1 cellular context compared by ENCODE assay signal in the genomic region with DNA sequence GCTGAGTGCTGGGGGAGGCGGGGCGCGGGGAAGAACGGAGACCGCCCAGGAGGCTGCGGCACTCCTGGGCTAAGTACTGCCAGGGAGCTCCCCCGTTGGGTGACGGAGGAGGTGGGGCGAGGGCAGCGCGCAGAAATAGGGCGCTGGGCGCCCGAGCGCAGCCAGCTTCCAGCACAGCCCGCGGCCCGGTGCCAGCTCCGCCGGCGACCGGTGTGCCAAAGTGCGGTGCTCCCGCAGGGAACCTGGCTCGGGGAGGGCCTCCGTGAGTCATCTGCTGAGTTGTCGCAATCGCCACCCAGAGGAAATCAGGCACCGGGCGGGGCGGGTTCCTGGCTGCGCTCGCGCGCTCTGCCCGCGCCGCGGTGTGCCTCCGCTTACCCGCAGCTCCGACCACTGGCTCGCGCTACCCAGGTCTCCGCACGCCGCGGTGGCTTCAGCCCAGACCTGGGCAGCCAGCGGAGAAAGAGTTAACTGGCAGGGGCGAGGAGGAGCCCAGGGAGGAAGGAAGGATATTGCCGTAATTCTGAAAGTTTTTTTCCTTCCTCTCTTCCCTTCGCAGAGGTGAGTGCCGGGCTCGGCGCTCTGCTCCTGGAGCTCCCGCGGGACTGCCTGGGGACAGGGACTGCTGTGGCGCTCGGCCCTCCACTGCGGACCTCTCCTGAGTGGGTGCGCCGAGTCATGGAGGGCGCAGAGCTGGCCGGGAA.
TF ChIP-seq lines count a peak whose summit lies in the region.

A gene (plus strand): TSS at position 164 of the 704 bp plus-strand sequence. CDS start 515 bp downstream, at position 679.

TF ChIP-seq in HEK293, 187 proteins besides CTCF, POLR2A, EP300 and RAD21 (continued from another document and continues in another):
- TF ChIP-seq TRIM28 (IDR thresholded peaks at IDR 0.05; ENCODE audit: borderline replicate concordance, low read length) (no peak), ZNF510 (tag by site-specific recombination; IDR thresholded peaks at IDR 0.05; ENCODE audit: insufficient replicate concordance) (no peak), WT1 (tag by site-specific recombination; IDR thresholded peaks at IDR 0.05) (peak; percentile 24; the same call in 1 of the 2 replicates), SP2 (tag by site-specific recombination; IDR thresholded peaks at IDR 0.05) (peak; percentile 56), ZEB2 (tag by site-specific recombination; IDR thresholded peaks at IDR 0.05) (peak; percentile 95), ZNF292 (tag by site-specific recombination; IDR thresholded peaks at IDR 0.05; ENCODE audit: borderline replicate concordance, low read depth) (no peak), ZNF571 (tag by site-specific recombination; IDR thresholded peaks at IDR 0.05) (no peak), ZNF837 (tag by site-specific recombination; IDR thresholded peaks at IDR 0.05) (no peak), OVOL3 (tag by site-specific recombination; IDR thresholded peaks at IDR 0.05) (no peak), ZSCAN16 (tag by site-specific recombination; IDR thresholded peaks at IDR 0.05) (no peak), ZBTB20 (tag by site-specific recombination; IDR thresholded peaks at IDR 0.05) (peak; percentile 66; the same call in 1 of the 2 replicates), ZNF391 (tag by site-specific recombination; IDR thresholded peaks at IDR 0.05; ENCODE audit: borderline replicate concordance, low read depth) (peak; percentile 36; the same call in 1 of the 2 replicates), ZNF585B (tag by site-specific recombination; IDR thresholded peaks at IDR 0.05) (no peak), ZNF664 (tag by site-specific recombination; IDR thresholded peaks at IDR 0.05) (no peak), ZNF433 (tag by site-specific recombination; IDR thresholded peaks at IDR 0.05; ENCODE audit: low read depth) (no peak), KLF9 (tag by site-specific recombination; IDR thresholded peaks at IDR 0.05; ENCODE audit: low read depth) (peak; percentile 26; the same call in 1 of the 2 replicates), SALL2 (tag by site-specific recombination; IDR thresholded peaks at IDR 0.05; ENCODE audit: borderline replicate concordance) (no peak), GLIS1 (tag by site-specific recombination; IDR thresholded peaks at IDR 0.05) (peak; percentile 91), ZNF621 (tag by site-specific recombination; IDR thresholded peaks at IDR 0.05) (no peak), ZBTB8A (tag by site-specific recombination; IDR thresholded peaks at IDR 0.05) (peak; percentile 97), ZNF830 (tag by site-specific recombination; IDR thresholded peaks at IDR 0.05; ENCODE audit: low read depth) (no peak), ZNF843 (tag by site-specific recombination; IDR thresholded peaks at IDR 0.05) (peak; percentile 62), ZNF792 (tag by site-specific recombination; IDR thresholded peaks at IDR 0.05) (no peak), KLF16 (tag by site-specific recombination; IDR thresholded peaks at IDR 0.05) (peak; percentile 59; the same call in 1 of the 2 replicates), ZNF558 (tag by site-specific recombination; IDR thresholded peaks at IDR 0.05) (no peak)
- TF ChIP-seq, protein P1, sequence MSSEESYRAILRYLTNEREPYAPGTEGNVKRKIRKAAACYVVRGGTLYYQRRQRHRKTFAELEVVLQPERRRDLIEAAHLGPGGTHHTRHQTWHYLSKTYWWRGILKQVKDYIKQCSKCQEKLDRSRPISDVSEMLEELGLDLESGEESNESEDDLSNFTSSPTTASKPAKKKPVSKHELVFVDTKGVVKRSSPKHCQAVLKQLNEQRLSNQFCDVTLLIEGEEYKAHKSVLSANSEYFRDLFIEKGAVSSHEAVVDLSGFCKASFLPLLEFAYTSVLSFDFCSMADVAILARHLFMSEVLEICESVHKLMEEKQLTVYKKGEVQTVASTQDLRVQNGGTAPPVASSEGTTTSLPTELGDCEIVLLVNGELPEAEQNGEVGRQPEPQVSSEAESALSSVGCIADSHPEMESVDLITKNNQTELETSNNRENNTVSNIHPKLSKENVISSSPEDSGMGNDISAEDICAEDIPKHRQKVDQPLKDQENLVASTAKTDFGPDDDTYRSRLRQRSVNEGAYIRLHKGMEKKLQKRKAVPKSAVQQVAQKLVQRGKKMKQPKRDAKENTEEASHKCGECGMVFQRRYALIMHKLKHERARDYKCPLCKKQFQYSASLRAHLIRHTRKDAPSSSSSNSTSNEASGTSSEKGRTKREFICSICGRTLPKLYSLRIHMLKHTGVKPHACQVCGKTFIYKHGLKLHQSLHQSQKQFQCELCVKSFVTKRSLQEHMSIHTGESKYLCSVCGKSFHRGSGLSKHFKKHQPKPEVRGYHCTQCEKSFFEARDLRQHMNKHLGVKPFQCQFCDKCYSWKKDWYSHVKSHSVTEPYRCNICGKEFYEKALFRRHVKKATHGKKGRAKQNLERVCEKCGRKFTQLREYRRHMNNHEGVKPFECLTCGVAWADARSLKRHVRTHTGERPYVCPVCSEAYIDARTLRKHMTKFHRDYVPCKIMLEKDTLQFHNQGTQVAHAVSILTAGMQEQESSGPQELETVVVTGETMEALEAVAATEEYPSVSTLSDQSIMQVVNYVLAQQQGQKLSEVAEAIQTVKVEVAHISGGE (tag by site-specific recombination; conservative IDR thresholded peaks at IDR 0.05; ENCODE audit: low read depth), result peak; percentile 30; the same call in 1 of the 2 replicates
- TF ChIP-seq, protein P2, sequence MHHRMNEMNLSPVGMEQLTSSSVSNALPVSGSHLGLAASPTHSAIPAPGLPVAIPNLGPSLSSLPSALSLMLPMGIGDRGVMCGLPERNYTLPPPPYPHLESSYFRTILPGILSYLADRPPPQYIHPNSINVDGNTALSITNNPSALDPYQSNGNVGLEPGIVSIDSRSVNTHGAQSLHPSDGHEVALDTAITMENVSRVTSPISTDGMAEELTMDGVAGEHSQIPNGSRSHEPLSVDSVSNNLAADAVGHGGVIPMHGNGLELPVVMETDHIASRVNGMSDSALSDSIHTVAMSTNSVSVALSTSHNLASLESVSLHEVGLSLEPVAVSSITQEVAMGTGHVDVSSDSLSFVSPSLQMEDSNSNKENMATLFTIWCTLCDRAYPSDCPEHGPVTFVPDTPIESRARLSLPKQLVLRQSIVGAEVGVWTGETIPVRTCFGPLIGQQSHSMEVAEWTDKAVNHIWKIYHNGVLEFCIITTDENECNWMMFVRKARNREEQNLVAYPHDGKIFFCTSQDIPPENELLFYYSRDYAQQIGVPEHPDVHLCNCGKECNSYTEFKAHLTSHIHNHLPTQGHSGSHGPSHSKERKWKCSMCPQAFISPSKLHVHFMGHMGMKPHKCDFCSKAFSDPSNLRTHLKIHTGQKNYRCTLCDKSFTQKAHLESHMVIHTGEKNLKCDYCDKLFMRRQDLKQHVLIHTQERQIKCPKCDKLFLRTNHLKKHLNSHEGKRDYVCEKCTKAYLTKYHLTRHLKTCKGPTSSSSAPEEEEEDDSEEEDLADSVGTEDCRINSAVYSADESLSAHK (tag by site-specific recombination; IDR thresholded peaks at IDR 0.05), result no peak
- TF ChIP-seq, protein P3, sequence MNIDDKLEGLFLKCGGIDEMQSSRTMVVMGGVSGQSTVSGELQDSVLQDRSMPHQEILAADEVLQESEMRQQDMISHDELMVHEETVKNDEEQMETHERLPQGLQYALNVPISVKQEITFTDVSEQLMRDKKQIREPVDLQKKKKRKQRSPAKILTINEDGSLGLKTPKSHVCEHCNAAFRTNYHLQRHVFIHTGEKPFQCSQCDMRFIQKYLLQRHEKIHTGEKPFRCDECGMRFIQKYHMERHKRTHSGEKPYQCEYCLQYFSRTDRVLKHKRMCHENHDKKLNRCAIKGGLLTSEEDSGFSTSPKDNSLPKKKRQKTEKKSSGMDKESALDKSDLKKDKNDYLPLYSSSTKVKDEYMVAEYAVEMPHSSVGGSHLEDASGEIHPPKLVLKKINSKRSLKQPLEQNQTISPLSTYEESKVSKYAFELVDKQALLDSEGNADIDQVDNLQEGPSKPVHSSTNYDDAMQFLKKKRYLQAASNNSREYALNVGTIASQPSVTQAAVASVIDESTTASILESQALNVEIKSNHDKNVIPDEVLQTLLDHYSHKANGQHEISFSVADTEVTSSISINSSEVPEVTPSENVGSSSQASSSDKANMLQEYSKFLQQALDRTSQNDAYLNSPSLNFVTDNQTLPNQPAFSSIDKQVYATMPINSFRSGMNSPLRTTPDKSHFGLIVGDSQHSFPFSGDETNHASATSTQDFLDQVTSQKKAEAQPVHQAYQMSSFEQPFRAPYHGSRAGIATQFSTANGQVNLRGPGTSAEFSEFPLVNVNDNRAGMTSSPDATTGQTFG (tag by site-specific recombination; IDR thresholded peaks at IDR 0.05; ENCODE audit: borderline replicate concordance), result no peak
- TF ChIP-seq, protein P4, sequence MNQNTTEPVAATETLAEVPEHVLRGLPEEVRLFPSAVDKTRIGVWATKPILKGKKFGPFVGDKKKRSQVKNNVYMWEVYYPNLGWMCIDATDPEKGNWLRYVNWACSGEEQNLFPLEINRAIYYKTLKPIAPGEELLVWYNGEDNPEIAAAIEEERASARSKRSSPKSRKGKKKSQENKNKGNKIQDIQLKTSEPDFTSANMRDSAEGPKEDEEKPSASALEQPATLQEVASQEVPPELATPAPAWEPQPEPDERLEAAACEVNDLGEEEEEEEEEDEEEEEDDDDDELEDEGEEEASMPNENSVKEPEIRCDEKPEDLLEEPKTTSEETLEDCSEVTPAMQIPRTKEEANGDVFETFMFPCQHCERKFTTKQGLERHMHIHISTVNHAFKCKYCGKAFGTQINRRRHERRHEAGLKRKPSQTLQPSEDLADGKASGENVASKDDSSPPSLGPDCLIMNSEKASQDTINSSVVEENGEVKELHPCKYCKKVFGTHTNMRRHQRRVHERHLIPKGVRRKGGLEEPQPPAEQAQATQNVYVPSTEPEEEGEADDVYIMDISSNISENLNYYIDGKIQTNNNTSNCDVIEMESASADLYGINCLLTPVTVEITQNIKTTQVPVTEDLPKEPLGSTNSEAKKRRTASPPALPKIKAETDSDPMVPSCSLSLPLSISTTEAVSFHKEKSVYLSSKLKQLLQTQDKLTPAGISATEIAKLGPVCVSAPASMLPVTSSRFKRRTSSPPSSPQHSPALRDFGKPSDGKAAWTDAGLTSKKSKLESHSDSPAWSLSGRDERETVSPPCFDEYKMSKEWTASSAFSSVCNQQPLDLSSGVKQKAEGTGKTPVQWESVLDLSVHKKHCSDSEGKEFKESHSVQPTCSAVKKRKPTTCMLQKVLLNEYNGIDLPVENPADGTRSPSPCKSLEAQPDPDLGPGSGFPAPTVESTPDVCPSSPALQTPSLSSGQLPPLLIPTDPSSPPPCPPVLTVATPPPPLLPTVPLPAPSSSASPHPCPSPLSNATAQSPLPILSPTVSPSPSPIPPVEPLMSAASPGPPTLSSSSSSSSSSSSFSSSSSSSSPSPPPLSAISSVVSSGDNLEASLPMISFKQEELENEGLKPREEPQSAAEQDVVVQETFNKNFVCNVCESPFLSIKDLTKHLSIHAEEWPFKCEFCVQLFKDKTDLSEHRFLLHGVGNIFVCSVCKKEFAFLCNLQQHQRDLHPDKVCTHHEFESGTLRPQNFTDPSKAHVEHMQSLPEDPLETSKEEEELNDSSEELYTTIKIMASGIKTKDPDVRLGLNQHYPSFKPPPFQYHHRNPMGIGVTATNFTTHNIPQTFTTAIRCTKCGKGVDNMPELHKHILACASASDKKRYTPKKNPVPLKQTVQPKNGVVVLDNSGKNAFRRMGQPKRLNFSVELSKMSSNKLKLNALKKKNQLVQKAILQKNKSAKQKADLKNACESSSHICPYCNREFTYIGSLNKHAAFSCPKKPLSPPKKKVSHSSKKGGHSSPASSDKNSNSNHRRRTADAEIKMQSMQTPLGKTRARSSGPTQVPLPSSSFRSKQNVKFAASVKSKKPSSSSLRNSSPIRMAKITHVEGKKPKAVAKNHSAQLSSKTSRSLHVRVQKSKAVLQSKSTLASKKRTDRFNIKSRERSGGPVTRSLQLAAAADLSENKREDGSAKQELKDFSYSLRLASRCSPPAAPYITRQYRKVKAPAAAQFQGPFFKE (tag by site-specific recombination; IDR thresholded peaks at IDR 0.05; ENCODE audit: borderline replicate concordance), result no peak
- TF ChIP-seq, protein P5, sequence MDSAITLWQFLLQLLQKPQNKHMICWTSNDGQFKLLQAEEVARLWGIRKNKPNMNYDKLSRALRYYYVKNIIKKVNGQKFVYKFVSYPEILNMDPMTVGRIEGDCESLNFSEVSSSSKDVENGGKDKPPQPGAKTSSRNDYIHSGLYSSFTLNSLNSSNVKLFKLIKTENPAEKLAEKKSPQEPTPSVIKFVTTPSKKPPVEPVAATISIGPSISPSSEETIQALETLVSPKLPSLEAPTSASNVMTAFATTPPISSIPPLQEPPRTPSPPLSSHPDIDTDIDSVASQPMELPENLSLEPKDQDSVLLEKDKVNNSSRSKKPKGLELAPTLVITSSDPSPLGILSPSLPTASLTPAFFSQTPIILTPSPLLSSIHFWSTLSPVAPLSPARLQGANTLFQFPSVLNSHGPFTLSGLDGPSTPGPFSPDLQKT (IDR thresholded peaks at IDR 0.05; ENCODE audit: borderline replicate concordance, low read depth, low read length), result no peak
- TF ChIP-seq, protein P6, sequence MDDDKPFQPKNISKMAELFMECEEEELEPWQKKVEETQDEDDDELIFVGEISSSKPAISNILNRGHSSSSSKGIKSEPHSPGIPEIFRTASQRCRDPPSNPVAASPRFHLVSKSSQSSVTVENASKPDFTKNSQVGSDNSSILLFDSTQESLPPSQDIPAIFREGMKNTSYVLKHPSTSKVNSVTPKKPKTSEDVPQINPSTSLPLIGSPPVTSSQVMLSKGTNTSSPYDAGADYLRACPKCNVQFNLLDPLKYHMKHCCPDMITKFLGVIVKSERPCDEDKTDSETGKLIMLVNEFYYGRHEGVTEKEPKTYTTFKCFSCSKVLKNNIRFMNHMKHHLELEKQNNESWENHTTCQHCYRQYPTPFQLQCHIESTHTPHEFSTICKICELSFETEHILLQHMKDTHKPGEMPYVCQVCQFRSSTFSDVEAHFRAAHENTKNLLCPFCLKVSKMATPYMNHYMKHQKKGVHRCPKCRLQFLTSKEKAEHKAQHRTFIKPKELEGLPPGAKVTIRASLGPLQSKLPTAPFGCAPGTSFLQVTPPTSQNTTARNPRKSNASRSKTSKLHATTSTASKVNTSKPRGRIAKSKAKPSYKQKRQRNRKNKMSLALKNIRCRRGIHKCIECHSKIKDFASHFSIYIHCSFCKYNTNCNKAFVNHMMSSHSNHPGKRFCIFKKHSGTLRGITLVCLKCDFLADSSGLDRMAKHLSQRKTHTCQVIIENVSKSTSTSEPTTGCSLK (tag by site-specific recombination; IDR thresholded peaks at IDR 0.05), result no peak
- TF ChIP-seq, protein P7, sequence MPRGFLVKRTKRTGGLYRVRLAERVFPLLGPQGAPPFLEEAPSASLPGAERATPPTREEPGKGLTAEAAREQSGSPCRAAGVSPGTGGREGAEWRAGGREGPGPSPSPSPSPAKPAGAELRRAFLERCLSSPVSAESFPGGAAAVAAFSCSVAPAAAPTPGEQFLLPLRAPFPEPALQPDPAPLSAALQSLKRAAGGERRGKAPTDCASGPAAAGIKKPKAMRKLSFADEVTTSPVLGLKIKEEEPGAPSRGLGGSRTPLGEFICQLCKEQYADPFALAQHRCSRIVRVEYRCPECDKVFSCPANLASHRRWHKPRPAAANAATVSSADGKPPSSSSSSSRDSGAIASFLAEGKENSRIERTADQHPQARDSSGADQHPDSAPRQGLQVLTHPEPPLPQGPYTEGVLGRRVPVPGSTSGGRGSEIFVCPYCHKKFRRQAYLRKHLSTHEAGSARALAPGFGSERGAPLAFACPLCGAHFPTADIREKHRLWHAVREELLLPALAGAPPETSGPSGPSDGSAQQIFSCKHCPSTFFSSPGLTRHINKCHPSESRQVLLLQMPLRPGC (tag by site-specific recombination; IDR thresholded peaks at IDR 0.05), result no peak
